8 cellular contexts compared by ENCODE assay signal in genomic region chrX:68196939-68197791, GRCh38.
DNase-seq lines count a peak whose midpoint lies in the region; ATAC-seq, FAIRE-seq and TF ChIP-seq lines count a peak whose summit lies in the region.

No MANE protein-coding gene starts in this region.

- no peaks in the 10 kb centered on the region for H3K27me3 ChIP-seq in GM12878 (replicated peaks in 1 of 2; ENCODE audit: control insufficient read depth in 2 of 2, insufficient read depth in 2 of 2, low read length in 1 of 2)

- RAD21 ChIA-PET in GM12878 (lab: Charles Lee; ENCODE audit: unreplicated experiment) = interaction anchor here (0.7 to 1.9 kb wide), 8 partner anchors 13 to 612 kb away, joined by 3 to 12 read pairs (median 4); no protein-coding TSS in a partner anchor

- in situ Hi-C loops in GM12878 (cut with MboI) = loop anchor here (5.0 to 25.0 kb wide), 3 partner anchors 268 to 1090 kb away; no protein-coding TSS in a partner anchor

- no peaks in the 10 kb centered on the region for H3K9me3 Mint-ChIP-seq in immature natural killer cell
- no peaks in the 10 kb centered on the region for H3K9me3 Mint-ChIP-seq in stimulated activated effector memory CD8-positive, alpha-beta T cell treated with anti-CD3 and anti-CD28 coated beads, Interleukin-12 subunit alpha, Interleukin-12 subunit beta, amount 100 ng/mL, for 72 hours

- BruUV-seq in GM12878 (replicated peaks; lab: Mats Ljungman, UMichigan) = no TSS peak

- TF ChIP-seq RAD21 in GM12878 (IDR thresholded peaks at IDR 0.05; ENCODE audit: insufficient read depth, low read depth, low read length) = peak; percentile 94

- DNase-seq in COLO829 (ENCODE audit: low spot score) (peak; percentile 77), GM18507 (ENCODE audit: extremely low spot score, insufficient read length, low read depth) (peak; percentile 2), NCI-H526 treated with DMSO at 0.1 percent for 48 hours (lab: John Stamatoyannopoulos, UW) (peak; percentile 40), GM12878 (ENCODE audit: low read depth, low spot score) (no peak), immature natural killer cell (peak; percentile 40 to 53 (median 42))
- DNase-seq in stimulated activated effector memory CD8-positive, alpha-beta T cell treated with anti-CD3 and anti-CD28 coated beads, Interleukin-12 subunit alpha, Interleukin-12 subunit beta, amount 100 ng/mL, for 72 hours (ENCODE audit: low spot score in 2 of 2) = peak; percentile 2 to 45
- DNase-seq in activated CD8-positive, alpha-beta memory T cell treated with anti-CD3 and anti-CD28 coated beads, Interleukin-2, amount 50 U/mL, for 48 hours = no peak

- TF ChIP-seq CTCF in GM12878 (IDR thresholded peaks at IDR 0.05 in 2 of 3, conservative IDR thresholded peaks at IDR 0.05 in 1 of 3; ENCODE audit: control insufficient read depth in 2 of 3, extremely low read depth in 1 of 3, insufficient read depth in 1 of 3, low read depth in 3 of 3, low read length in 3 of 3) = peak; percentile 66 to 80 (median 78)

- POLR2A ChIA-PET in GM12878 (lab: Charles Lee) = no interaction called here

- H3K4me1 ChIP-seq in GM12878 (ENCODE audit: control insufficient read depth, insufficient read depth, low read length) = no peaks in the 10 kb centered on the region

- peaks cover 0 to 10% (median 2%) of the 10 kb centered on the region in 3 donors for H3K27me3 Mint-ChIP-seq in immature natural killer cell (ENCODE audit: low read depth in 3 of 3)

- ATAC-seq in HG03025 (IDR thresholded peaks at IDR 0.05; ENCODE audit: low FRiP score, unreplicated experiment) = peak; percentile 68
- ATAC-seq in GM12878 = peak; percentile 84
- no peak for ATAC-seq in stimulated activated effector memory CD8-positive, alpha-beta T cell treated with anti-CD3 and anti-CD28 coated beads, Interleukin-12 subunit alpha, Interleukin-12 subunit beta, amount 100 ng/mL, for 72 hours

- TF ChIP-seq EP300 in GM12878 (IDR thresholded peaks at IDR 0.05; ENCODE audit: borderline replicate concordance in 1 of 2, control insufficient read depth in 1 of 2, low read depth in 2 of 2, low read length in 2 of 2) = no peak

- no peak overlapping the region for H3K4me3 ChIP-seq in GM12878

- H3K9ac ChIP-seq in GM12878 (ENCODE audit: control insufficient read depth, insufficient read depth, low read length) = no peak overlapping the region

- H3K9me3 ChIP-seq in GM12878 (replicated peaks; ENCODE audit: control insufficient read depth, insufficient read depth, low read length) = no peaks in the 10 kb centered on the region

- WGBS in GM12878 (ENCODE audit: insufficient coverage, insufficient replicate concordance, low lambda C conversion rate, missing lambda C conversion rate) = 19% methylated on average over 5 of the region's 5 CpGs

- no peaks in the 10 kb centered on the region for H3K4me1 Mint-ChIP-seq in immature natural killer cell
- H3K4me1 Mint-ChIP-seq in stimulated activated effector memory CD8-positive, alpha-beta T cell treated with anti-CD3 and anti-CD28 coated beads, Interleukin-12 subunit alpha, Interleukin-12 subunit beta, amount 100 ng/mL, for 72 hours = no peaks in the 10 kb centered on the region

- H3K27ac Mint-ChIP-seq in immature natural killer cell = no peak overlapping the region
- H3K27ac Mint-ChIP-seq in stimulated activated effector memory CD8-positive, alpha-beta T cell treated with anti-CD3 and anti-CD28 coated beads, Interleukin-12 subunit alpha, Interleukin-12 subunit beta, amount 100 ng/mL, for 72 hours = no peak overlapping the region

- TF ChIP-seq POLR2A in GM12878 (IDR thresholded peaks at IDR 0.05; ENCODE audit: low read depth, low read length) = no peak

- no peak overlapping the region for H3K27ac ChIP-seq in GM12878 (ENCODE audit: control insufficient read depth, insufficient read depth)

- H3K4me3 Mint-ChIP-seq in immature natural killer cell = no peak overlapping the region
- no peak overlapping the region for H3K4me3 Mint-ChIP-seq in stimulated activated effector memory CD8-positive, alpha-beta T cell treated with anti-CD3 and anti-CD28 coated beads, Interleukin-12 subunit alpha, Interleukin-12 subunit beta, amount 100 ng/mL, for 72 hours

- peak; percentile 86 for FAIRE-seq in GM18507 (lab: Jason Lieb, UNC)
- no peak for FAIRE-seq in GM12878 (lab: Jason Lieb, UNC)

- intact Hi-C loops in GM12878 (cut with micrococcal nuclease; ENCODE audit: unreplicated experiment) = loop anchor here (1.0 to 5.0 kb wide), 2 partner anchors 265 to 515 kb away; no protein-coding TSS in a partner anchor

- no peaks in the 10 kb centered on the region for H4K20me1 ChIP-seq in GM12878 (ENCODE audit: control insufficient read depth, insufficient read depth)

- H2AFZ ChIP-seq in GM12878 (ENCODE audit: control insufficient read depth, low read depth, low read length) = no peak overlapping the region

- no peaks in the 10 kb centered on the region for H3K79me2 ChIP-seq in GM12878 (ENCODE audit: control insufficient read depth, insufficient read depth, low read length)

- no peaks in the 10 kb centered on the region for H3K36me3 Mint-ChIP-seq in immature natural killer cell
- H3K36me3 Mint-ChIP-seq in stimulated activated effector memory CD8-positive, alpha-beta T cell treated with anti-CD3 and anti-CD28 coated beads, Interleukin-12 subunit alpha, Interleukin-12 subunit beta, amount 100 ng/mL, for 72 hours = no peaks in the 10 kb centered on the region

- H3K4me2 ChIP-seq in GM12878 (ENCODE audit: control insufficient read depth, insufficient read depth) = no peak overlapping the region

- SMC1A ChIA-PET in GM12878 (lab: Charles Lee; ENCODE audit: uncharacterized antibody, unreplicated experiment) = interaction anchor here (0.9 to 1.5 kb wide), 6 partner anchors 12 to 1025 kb away, joined by 3 to 11 read pairs (median 4); no protein-coding TSS in a partner anchor

- CTCF ChIA-PET in GM12878 (lab: Yijun Ruan, JAX) = interaction anchor here (0.7 to 1.7 kb wide), 16 partner anchors 11 to 1091 kb away, joined by 3 to 15 read pairs (median 4); no protein-coding TSS in a partner anchor

- H3K36me3 ChIP-seq in GM12878 (ENCODE audit: control insufficient read depth in 2 of 2, insufficient read depth in 2 of 2, low read length in 1 of 2) = no peaks in the 10 kb centered on the region

TF ChIP-seq in GM12878, 131 proteins besides CTCF, POLR2A, EP300 and RAD21:
- peak; percentile 57; the same call in 1 of the 2 replicates for TF ChIP-seq YY1 (IDR thresholded peaks at IDR 0.05; ENCODE audit: low read depth, low read length)
- TF ChIP-seq ZNF592 (IDR thresholded peaks at IDR 0.05) = no peak
- peak; percentile 68; the same call in 1 of the 2 replicates for TF ChIP-seq SMC3 (IDR thresholded peaks at IDR 0.05; ENCODE audit: borderline replicate concordance, low read length)

Comparison
In these comparisons a context has a peak if more than half of its experiments do, and no peak if none do; other contexts are left out.
1. DNase-seq: peak in COLO829 (single experiment), GM18507 (single experiment), NCI-H526 treated with DMSO at 0.1 percent for 48 hours (single experiment), immature natural killer cell (3 of 3) and stimulated activated effector memory CD8-positive, alpha-beta T cell treated with anti-CD3 and anti-CD28 coated beads, Interleukin-12 subunit alpha, Interleukin-12 subunit beta, amount 100 ng/mL, for 72 hours (2 of 2); none in GM12878 (single experiment) and activated CD8-positive, alpha-beta memory T cell treated with anti-CD3 and anti-CD28 coated beads, Interleukin-2, amount 50 U/mL, for 48 hours (single experiment).